8 cellular contexts compared by ENCODE assay signal in genomic region chr1:156053770-156054499, GRCh38. TPM values are rescaled to one million over a fixed set of nuclear protein-coding genes. Genes with fewer than 3 reads are reported as not detected.
DNase-seq lines count a peak whose midpoint lies in the region; ATAC-seq and TF ChIP-seq lines count a peak whose summit lies in the region.

Gene UBQLN4 (minus strand): TSS chr1:156053798. CDS start chr1:156053701, 97 bp downstream.

- H3K27me3 ChIP-seq in AG04450 (ENCODE audit: control insufficient read depth, insufficient read depth, low read length): no peaks in the 10 kb centered on the region

- peak within 1 kb of the TSS; percentile 93 for H3K27ac ChIP-seq in AG04450 (ENCODE audit: low read depth, low read length)

- H3K9me3 ChIP-seq in AG04450 (ENCODE audit: control insufficient read depth, insufficient read depth, low read length): peaks cover 3% of the 10 kb centered on the region; the same call in 1 of the 2 replicates

- peaks cover 9% of the 10 kb centered on the region for H3K36me3 Mint-ChIP-seq in memory B cell

- no peaks in the 10 kb centered on the region for H3K27me3 Mint-ChIP-seq in memory B cell

- peak; percentile 47 for ATAC-seq in GM18868 (IDR thresholded peaks at IDR 0.05; ENCODE audit: unreplicated experiment)
- ATAC-seq in HG03460 (IDR thresholded peaks at IDR 0.05; ENCODE audit: unreplicated experiment): peak; percentile 49
- ATAC-seq in memory B cell (ENCODE audit: low read depth): peak; percentile 61

- no peaks in the 10 kb centered on the region for H3K9me3 Mint-ChIP-seq in memory B cell

- H3K27ac Mint-ChIP-seq in memory B cell: peak within 1 kb of the TSS; percentile 93

- DNase-seq in AG04450 (ENCODE audit: low read depth, low spot score) (no peak), NCI-H82 treated with DMSO at 0.1 percent for 48 hours (lab: John Stamatoyannopoulos, UW; ENCODE audit: unreplicated experiment) (peak; percentile 70), memory B cell (ENCODE audit: low spot score in 2 of 2) (peak; percentile 76 to 89)
- DNase-seq in activated CD8-positive, alpha-beta memory T cell treated with anti-CD3 and anti-CD28 coated beads for 1 hour (ENCODE audit: extremely low read depth in 1 of 2, low read depth in 1 of 2): peak; percentile 57 to 77
- peak; percentile 66 for DNase-seq in effector CD8-positive, alpha-beta T cell (lab: John Stamatoyannopoulos, UW)
- peak; percentile 63 for DNase-seq in stimulated activated CD8-positive, alpha-beta memory T cell treated with anti-CD3 and anti-CD28 coated beads, Interleukin-12 subunit alpha, Interleukin-12 subunit beta, amount 100 ng/mL, for 24 hours (ENCODE audit: extremely low read depth)

- POLR2A ChIA-PET in AG04450 (lab: Yijun Ruan, JAX): interaction anchor here (0.6 to 1.0 kb wide), 3 partner anchors 9 to 199 kb away, joined by 4 to 7 read pairs (median 4); no protein-coding TSS in a partner anchor

- CTCF ChIA-PET in AG04450 (lab: Charles Lee): interaction anchor here (0.6 to 1.5 kb wide), 5 partner anchors 12 to 147 kb away, joined by 3 to 4 read pairs (median 3); no protein-coding TSS in a partner anchor

- peak; percentile 39 for TF ChIP-seq CTCF in AG04450 (IDR thresholded peaks at IDR 0.05; ENCODE audit: low read depth, low read length)

- H3K4me3 ChIP-seq in AG04450 (ENCODE audit: low read depth, low read length): peak within 1 kb of the TSS; percentile 98

- H3K4me1 Mint-ChIP-seq in memory B cell: peaks cover 23% of the 10 kb centered on the region

- H3K4me3 Mint-ChIP-seq in memory B cell: peak within 1 kb of the TSS; percentile 92

RNA-seq across cellular contexts. Expression of gene UBQLN4, which starts in this region (rescaled TPM):
- 22.7 and 23.2 TPM in 2 replicates for polyA plus RNA-seq in AG04450 (2011; rRNA removed)
- polyA minus RNA-seq in AG04450 (2011; rRNA and poly(A)+ RNA removed): 27.8 and 37.7 TPM in 2 replicates
